In genomic region chr15:22494466-22495113, GRCh38 we compare ENCODE assay signal across 8 cellular contexts. TPM values are rescaled to one million over a fixed set of nuclear protein-coding genes. Genes with fewer than 3 reads are reported as not detected.
A peak's percentile ranks its signal among the peaks of the same experiment; 100 is the strongest.
DNase-seq lines count a peak whose midpoint lies in the region; FAIRE-seq and TF ChIP-seq lines count a peak whose summit lies in the region.
"Not testable (repeated sequence)": the region's sequence is repeated elsewhere in the genome, so short reads cannot be mapped to it uniquely, and the experiment has no call there.

No MANE protein-coding gene starts in this region.

- intact Hi-C loops in kidney (cut with DNase I) = not testable (repeated sequence)

- H3K79me2 ChIP-seq in parathyroid adenoma = not testable (repeated sequence)

- H3K27ac ChIP-seq in BLaER1; HL-60 (replicated peaks); effector memory CD4-positive, alpha-beta T cell (ENCODE audit: insufficient read depth, low read length, poor library complexity, severe bottlenecking); kidney (ENCODE audit: low read depth in 2 of 2, low read length in 2 of 2); parathyroid adenoma: not testable (repeated sequence)

- DNase-seq in HL-60 (ENCODE audit: low read depth in 1 of 2, low spot score in 1 of 2) (peak; percentile 14 to 35), T-helper 2 cell (peak in 4 of 5 experiments; percentile 15 to 30 (median 22)), activated gamma-delta T cell treated with Interleukin-2 at 50 U/mL for 16 hours (peak; percentile 21), kidney (peak; percentile 84)
- peak; percentile 4 to 36 (median 33) for DNase-seq in effector memory CD4-positive, alpha-beta T cell
- DNase-seq in stimulated activated CD8-positive, alpha-beta memory T cell treated with anti-CD3 and anti-CD28 coated beads, Interleukin-2, amount 100 ng/mL, for 48 hours (ENCODE audit: low read depth in 2 of 2) = peak; percentile 2 to 20

- H3K4me1 ChIP-seq in BLaER1; effector memory CD4-positive, alpha-beta T cell (ENCODE audit: control insufficient read depth, insufficient read depth, low read length, poor library complexity, severe bottlenecking); kidney (ENCODE audit: control insufficient read depth in 1 of 2, insufficient read depth in 1 of 2, low read depth in 1 of 2, low read length in 2 of 2); parathyroid adenoma: not testable (repeated sequence)

- not testable (repeated sequence) for TF ChIP-seq CTCF in HL-60 (IDR thresholded peaks at IDR 0.05; ENCODE audit: insufficient read depth, low read length); kidney (IDR thresholded peaks at IDR 0.05; ENCODE audit: borderline replicate concordance, extremely low read depth, insufficient read depth); parathyroid adenoma (IDR thresholded peaks at IDR 0.05)

- H4K20me1 ChIP-seq in BLaER1 = not testable (repeated sequence)

- H3K9me3 ChIP-seq in BLaER1; effector memory CD4-positive, alpha-beta T cell (ENCODE audit: control insufficient read depth, low read length); kidney (ENCODE audit: control insufficient read depth in 1 of 2, low read length in 2 of 2); parathyroid adenoma (ENCODE audit: control insufficient read depth, low read length): not testable (repeated sequence)

- FAIRE-seq in kidney (lab: Jason Lieb, UNC) = not testable (repeated sequence)

- not testable (repeated sequence) for H3K27me3 ChIP-seq in BLaER1; HL-60 (ENCODE audit: insufficient read depth, poor library complexity, severe bottlenecking); effector memory CD4-positive, alpha-beta T cell (replicated peaks; ENCODE audit: control insufficient read depth, insufficient read depth, low read length, poor library complexity, severe bottlenecking); parathyroid adenoma (ENCODE audit: control insufficient read depth, insufficient read depth, low read length)

- H3K4me3 ChIP-seq in BLaER1 = peak overlapping the region; percentile 60
- H3K4me3 ChIP-seq in HL-60 (replicated peaks; ENCODE audit: insufficient read depth, low read length) = peak overlapping the region; percentile 37
- peak overlapping the region; percentile 39 for H3K4me3 ChIP-seq in effector memory CD4-positive, alpha-beta T cell (ENCODE audit: insufficient read depth, low read depth, low read length, poor library complexity, severe bottlenecking)
- H3K4me3 ChIP-seq in kidney (ENCODE audit: low read length in 2 of 2) = not testable (repeated sequence)
- peak overlapping the region; percentile 27 for H3K4me3 ChIP-seq in parathyroid adenoma (ENCODE audit: low read depth, low read length)

- H2AFZ ChIP-seq in parathyroid adenoma = not testable (repeated sequence)

- not testable (repeated sequence) for H3K9ac ChIP-seq in BLaER1; kidney (ENCODE audit: low read length in 2 of 2); parathyroid adenoma

- not testable (repeated sequence) for H3K4me2 ChIP-seq in BLaER1; parathyroid adenoma (ENCODE audit: low read length)

- not testable (repeated sequence) for H3K36me3 ChIP-seq in BLaER1; effector memory CD4-positive, alpha-beta T cell (ENCODE audit: control insufficient read depth, insufficient read depth, low read length); kidney (ENCODE audit: control insufficient read depth in 1 of 2, insufficient read depth in 2 of 2, low read length in 2 of 2); parathyroid adenoma (ENCODE audit: control insufficient read depth, insufficient read depth, low read length)

RNA-seq across cellular contexts. Expression of gene GOLGA6L22, which starts 35.9 kb away (rescaled TPM):
- not detected for total RNA-seq in kidney
- not detected for polyA plus RNA-seq in kidney (ENCODE audit: insufficient read depth, low read depth, low replicate concordance)

Comparison
In these comparisons a context has a peak if more than half of its experiments do, and no peak if none do; other contexts are left out.
1. DNase-seq: peak in every context shown above with its lines; median percentile 84 in kidney; 33 in effector memory CD4-positive, alpha-beta T cell; 24 in HL-60; 22 in T-helper 2 cell; 21 in activated gamma-delta T cell treated with Interleukin-2 at 50 U/mL for 16 hours; 11 in stimulated activated CD8-positive, alpha-beta memory T cell treated with anti-CD3 and anti-CD28 coated beads, Interleukin-2, amount 100 ng/mL, for 48 hours.